In the genomic region with DNA sequence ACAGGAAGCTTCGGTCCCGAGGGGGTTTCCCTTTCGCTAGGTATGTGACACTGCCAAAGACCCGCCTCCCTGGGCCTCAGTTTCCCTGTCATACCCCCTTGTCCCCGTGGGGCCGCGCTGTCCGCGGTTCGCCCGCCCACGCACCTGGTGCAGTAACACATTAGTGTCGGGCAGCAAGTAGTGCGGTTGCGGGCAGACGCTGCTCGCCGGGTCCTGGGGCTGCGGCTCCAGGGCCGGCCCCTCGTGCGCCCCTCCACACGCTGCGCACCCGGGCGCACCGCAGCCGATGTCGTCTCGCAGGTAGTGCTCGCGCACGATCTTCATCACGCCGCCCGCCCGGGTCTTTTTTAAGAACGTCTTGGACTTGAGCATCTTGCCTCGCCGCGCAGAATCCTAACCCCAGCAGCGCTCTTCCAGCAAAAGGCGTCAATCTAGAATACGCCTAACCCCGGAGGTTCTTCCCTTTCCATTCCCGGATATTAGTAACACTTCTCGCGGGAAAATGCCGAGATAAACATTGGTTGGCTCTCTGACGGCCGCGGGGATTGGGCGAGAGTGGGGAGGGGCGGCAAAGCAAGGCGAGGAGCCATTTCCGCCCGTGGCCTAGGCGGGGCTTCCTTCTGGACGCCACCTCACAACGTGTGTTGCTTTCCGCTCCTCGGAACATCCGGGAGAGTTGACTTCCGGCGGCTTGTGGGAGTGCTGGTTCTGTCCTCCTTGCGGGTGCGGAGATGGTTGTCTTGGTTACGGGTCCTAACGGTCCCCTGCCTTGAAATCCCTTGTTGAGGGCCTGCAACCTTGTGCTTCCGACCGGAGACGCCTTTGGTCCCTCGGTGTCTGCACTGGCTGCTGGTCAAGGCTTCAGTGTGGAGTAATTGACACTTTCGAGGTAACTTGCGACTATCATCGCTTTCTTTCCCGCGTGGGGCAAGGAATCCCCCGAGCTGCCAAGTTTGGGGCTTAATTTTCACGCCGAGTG, we compare ENCODE assay signal across 8 cellular contexts. TPM values are rescaled to one million over a fixed set of nuclear protein-coding genes. Genes with fewer than 3 reads are reported as not detected.
DNase-seq lines count a peak whose midpoint lies in the region; ATAC-seq, FAIRE-seq and TF ChIP-seq lines count a peak whose summit lies in the region.

A gene with protein sequence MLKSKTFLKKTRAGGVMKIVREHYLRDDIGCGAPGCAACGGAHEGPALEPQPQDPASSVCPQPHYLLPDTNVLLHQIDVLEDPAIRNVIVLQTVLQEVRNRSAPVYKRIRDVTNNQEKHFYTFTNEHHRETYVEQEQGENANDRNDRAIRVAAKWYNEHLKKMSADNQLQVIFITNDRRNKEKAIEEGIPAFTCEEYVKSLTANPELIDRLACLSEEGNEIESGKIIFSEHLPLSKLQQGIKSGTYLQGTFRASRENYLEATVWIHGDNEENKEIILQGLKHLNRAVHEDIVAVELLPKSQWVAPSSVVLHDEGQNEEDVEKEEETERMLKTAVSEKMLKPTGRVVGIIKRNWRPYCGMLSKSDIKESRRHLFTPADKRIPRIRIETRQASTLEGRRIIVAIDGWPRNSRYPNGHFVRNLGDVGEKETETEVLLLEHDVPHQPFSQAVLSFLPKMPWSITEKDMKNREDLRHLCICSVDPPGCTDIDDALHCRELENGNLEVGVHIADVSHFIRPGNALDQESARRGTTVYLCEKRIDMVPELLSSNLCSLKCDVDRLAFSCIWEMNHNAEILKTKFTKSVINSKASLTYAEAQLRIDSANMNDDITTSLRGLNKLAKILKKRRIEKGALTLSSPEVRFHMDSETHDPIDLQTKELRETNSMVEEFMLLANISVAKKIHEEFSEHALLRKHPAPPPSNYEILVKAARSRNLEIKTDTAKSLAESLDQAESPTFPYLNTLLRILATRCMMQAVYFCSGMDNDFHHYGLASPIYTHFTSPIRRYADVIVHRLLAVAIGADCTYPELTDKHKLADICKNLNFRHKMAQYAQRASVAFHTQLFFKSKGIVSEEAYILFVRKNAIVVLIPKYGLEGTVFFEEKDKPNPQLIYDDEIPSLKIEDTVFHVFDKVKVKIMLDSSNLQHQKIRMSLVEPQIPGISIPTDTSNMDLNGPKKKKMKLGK (minus strand): TSS at position 440 of the 979 bp plus-strand sequence. CDS start 68 bp downstream, at position 372.
A gene with protein sequence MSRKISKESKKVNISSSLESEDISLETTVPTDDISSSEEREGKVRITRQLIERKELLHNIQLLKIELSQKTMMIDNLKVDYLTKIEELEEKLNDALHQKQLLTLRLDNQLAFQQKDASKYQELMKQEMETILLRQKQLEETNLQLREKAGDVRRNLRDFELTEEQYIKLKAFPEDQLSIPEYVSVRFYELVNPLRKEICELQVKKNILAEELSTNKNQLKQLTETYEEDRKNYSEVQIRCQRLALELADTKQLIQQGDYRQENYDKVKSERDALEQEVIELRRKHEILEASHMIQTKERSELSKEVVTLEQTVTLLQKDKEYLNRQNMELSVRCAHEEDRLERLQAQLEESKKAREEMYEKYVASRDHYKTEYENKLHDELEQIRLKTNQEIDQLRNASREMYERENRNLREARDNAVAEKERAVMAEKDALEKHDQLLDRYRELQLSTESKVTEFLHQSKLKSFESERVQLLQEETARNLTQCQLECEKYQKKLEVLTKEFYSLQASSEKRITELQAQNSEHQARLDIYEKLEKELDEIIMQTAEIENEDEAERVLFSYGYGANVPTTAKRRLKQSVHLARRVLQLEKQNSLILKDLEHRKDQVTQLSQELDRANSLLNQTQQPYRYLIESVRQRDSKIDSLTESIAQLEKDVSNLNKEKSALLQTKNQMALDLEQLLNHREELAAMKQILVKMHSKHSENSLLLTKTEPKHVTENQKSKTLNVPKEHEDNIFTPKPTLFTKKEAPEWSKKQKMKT (plus strand): TSS at position 673 of the 979 bp plus-strand sequence. CDS start 1,337 bp downstream, outside the sequence.

- H3K4me1 ChIP-seq in pancreas (peaks cover 8 to 24% (median 16%) of the 10 kb centered on the region in 3 donors), tibial artery (peaks cover 0 to 62% (median 23%) of the 10 kb centered on the region in 4 donors)

- WGBS in pancreas, 2 donors: 0% methylated on average over 81 of the region's 81 CpGs

- H3K27ac ChIP-seq in pancreas (peak within 1 kb of the TSS; percentile 49 to 73 (median 66)), tibial artery (peak within 1 kb of the TSS; percentile 86 to 92)

- H3K27me3 ChIP-seq in pancreas (no peaks in the 10 kb centered on the region), tibial artery (no peaks in the 10 kb centered on the region)

- intact Hi-C loops in Right ventricle myocardium superior (cut with DNase I): no loop called here
- intact Hi-C loops in pancreas (cut with DNase I): no loop called here
- intact Hi-C loops in tibial artery (cut with DNase I; ENCODE audit: low total_unique reads): loop anchor here (2.0 kb wide), 1 partner anchor 55 kb away; a partner anchor contains a TSS

- ATAC-seq in HG02759 (IDR thresholded peaks at IDR 0.05; ENCODE audit: unreplicated experiment) (peak; percentile 96), Right ventricle myocardium superior (ENCODE audit: poor library complexity) (peak; percentile 100), pancreas (peak; percentile 99 to 100 (median 100))

- DNase-seq in NCI-H1417 (lab: John Stamatoyannopoulos, UW) (peak; percentile 99 to 100 (median 100)), SW 1271 (lab: John Stamatoyannopoulos, UW) (peak; percentile 95 to 97), Right ventricle myocardium superior (peak; percentile 97), pancreas (peak; percentile 92 to 97 (median 96)), tibial artery (peak; percentile 97 to 98)
- DNase-seq in activated naive CD8-positive, alpha-beta T cell treated with anti-CD3 and anti-CD28 coated beads, Interleukin-2, amount 50 U/mL, for 16 hours (ENCODE audit: low read depth, low spot score): peak; percentile 93

- H3K4me3 ChIP-seq in pancreas (peak within 1 kb of the TSS; percentile 68 to 98 (median 88)), tibial artery (peak within 1 kb of the TSS; percentile 86 to 93)

- peak; percentile 13 for TF ChIP-seq CTCF in GM12873 (IDR thresholded peaks at IDR 0.05; ENCODE audit: insufficient read depth, low read depth, low read length, missing control alignments)
- TF ChIP-seq CTCF in pancreas (IDR thresholded peaks at IDR 0.05): no peak
- no peak for TF ChIP-seq CTCF in tibial artery (IDR thresholded peaks at IDR 0.05)

- FAIRE-seq in pancreas (lab: Jason Lieb, UNC): peak; percentile 98

- H3K36me3 ChIP-seq in pancreas: peaks cover 0 to 13% (median 8%) of the 10 kb centered on the region in 3 donors
- H3K36me3 ChIP-seq in tibial artery: peaks cover 15 to 23% (median 15%) of the 10 kb centered on the region in 3 donors

- peaks cover 0 to 3% (median 0%) of the 10 kb centered on the region in 4 donors for H3K9me3 ChIP-seq in pancreas
- H3K9me3 ChIP-seq in tibial artery: no peaks in the 10 kb centered on the region

RNA-seq across cellular contexts. Expression of the first gene that starts in this region (rescaled TPM):
- total RNA-seq in Right ventricle myocardium superior (11.5 TPM), pancreas (10 to 100 TPM in 4 of 6 donors, 1 to 10 TPM in 2; 6.4 to 14.2 (median 11.3) TPM)
- polyA plus RNA-seq in pancreas: 1 to 10 TPM; 3.2 to 5.7 TPM

RNA-seq across cellular contexts. Expression of the second gene that starts in this region (rescaled TPM):
- total RNA-seq in Right ventricle myocardium superior (14.9 TPM), pancreas (10 to 100 TPM in 1 of 6 donors, 1 to 10 TPM in 5; 6.1 to 11.4 (median 8.9) TPM)
- polyA plus RNA-seq in pancreas: 10 to 100 TPM in 1 of 2 donors, 1 to 10 TPM in 1; 8.3 to 13.5 TPM

Comparison
In these comparisons a context has a peak if more than half of its experiments do, and no peak if none do; other contexts are left out.
1. Peak in every context shown above with its lines: DNase-seq, ATAC-seq, H3K4me3 ChIP-seq and H3K27ac ChIP-seq.